19 cellular contexts compared by ENCODE assay signal in genomic region chr3:161275919-161276318, GRCh38. TPM values are rescaled to one million over a fixed set of nuclear protein-coding genes. Genes with fewer than 3 reads are reported as not detected.
DNase-seq lines count a peak whose midpoint lies in the region; ATAC-seq, FAIRE-seq and TF ChIP-seq lines count a peak whose summit lies in the region.
"Had no signal": no experiment of that assay in that cellular context is flagged by ENCODE, and none has a peak within 500 bp of the region (broad histone marks: within the 10 kb centered on the region; RNA-seq: fewer than 3 reads in every experiment).

No MANE protein-coding gene starts in this region.

- no peaks in the 10 kb centered on the region for H3K27me3 ChIP-seq in bronchial epithelial cell (ENCODE audit: control insufficient read depth, insufficient read depth, low read length)
- H3K27me3 ChIP-seq: thyroid gland had no signal

- FAIRE-seq in bronchial epithelial cell (lab: Jason Lieb, UNC) = no peak
- FAIRE-seq: D721Med had no signal

- no peak for ATAC-seq in HG03439 (IDR thresholded peaks at IDR 0.05; ENCODE audit: unreplicated experiment)
- ATAC-seq in HG02938 (IDR thresholded peaks at IDR 0.05; ENCODE audit: unreplicated experiment) = no peak
- ATAC-seq: activated T-cell treated with anti-CD3 and anti-CD28 coated beads, Interleukin-2, amount 50 U/mL, for 72 hours; stimulated activated memory B cell treated with anti-CD40 and anti-IgM and Interleukin-4, amounts not matched to agents 10 μg/mL and 1 μg/mL and 100 μg/mL, for 72 hours; T-cell had no signal

- DNase-seq in NCI-H1417 (lab: John Stamatoyannopoulos, UW) = peak; percentile 78 to 94 (median 85)
- peak; percentile 86 for DNase-seq in NCI-H2196 (lab: John Stamatoyannopoulos, UW; ENCODE audit: unreplicated experiment)
- DNase-seq in bronchial epithelial cell (ENCODE audit: low read depth) = peak; percentile 64
- no peak for DNase-seq in type B pancreatic cell (ENCODE audit: extremely low spot score, unreplicated experiment)
- no peak for DNase-seq in SIG-M5 (lab: John Stamatoyannopoulos, UW)
- DNase-seq: activated CD4-positive, alpha-beta memory T cell treated with anti-CD3 and anti-CD28 coated beads, Interleukin-2, amount 10 ng/mL, durations not matched to agents 7 days and 5 days; activated naive CD8-positive, alpha-beta T cell treated with anti-CD3 and anti-CD28 coated beads for 36 hours; activated T-cell treated with anti-CD3 and anti-CD28 coated beads, Interleukin-2, amount 50 U/mL, for 72 hours; NCI-H1092 treated with DMSO at 0.1 percent for 48 hours; NK-92 treated with Interleukin-12 subunit alpha and Interleukin-12 subunit beta, amount 100 ng/mL, for 24 hours; RPMI8226; T-cell; thyroid gland had no signal

- H3K36me3 ChIP-seq in bronchial epithelial cell (ENCODE audit: control insufficient read depth, insufficient read depth, low read length) = no peaks in the 10 kb centered on the region
- H3K36me3 ChIP-seq: thyroid gland had no signal

- no peak for TF ChIP-seq CTCF in bronchial epithelial cell (IDR thresholded peaks at IDR 0.05; ENCODE audit: insufficient read depth, low read length, severe bottlenecking)
- no peak for TF ChIP-seq CTCF in type B pancreatic cell (conservative IDR thresholded peaks at IDR 0.05)

- peak overlapping the region; percentile 90 for H3K27ac Mint-ChIP-seq in type B pancreatic cell
- H3K27ac Mint-ChIP-seq: activated CD4-positive, alpha-beta memory T cell treated with anti-CD3 and anti-CD28 coated beads, Interleukin-2, amount 10 ng/mL, durations not matched to agents 7 days and 5 days; activated naive CD8-positive, alpha-beta T cell treated with anti-CD3 and anti-CD28 coated beads for 36 hours; activated T-cell treated with anti-CD3 and anti-CD28 coated beads, Interleukin-2, amount 50 U/mL, for 72 hours; B cell; stimulated activated memory B cell treated with anti-CD40 and anti-IgM and Interleukin-4, amounts not matched to agents 10 μg/mL and 1 μg/mL and 100 μg/mL, for 72 hours; T-cell had no signal

- no peaks in the 10 kb centered on the region for H3K27me3 Mint-ChIP-seq in type B pancreatic cell
- H3K27me3 Mint-ChIP-seq: activated CD4-positive, alpha-beta memory T cell treated with anti-CD3 and anti-CD28 coated beads, Interleukin-2, amount 10 ng/mL, durations not matched to agents 7 days and 5 days; activated naive CD8-positive, alpha-beta T cell treated with anti-CD3 and anti-CD28 coated beads for 36 hours; B cell; stimulated activated memory B cell treated with anti-CD40 and anti-IgM and Interleukin-4, amounts not matched to agents 10 μg/mL and 1 μg/mL and 100 μg/mL, for 72 hours; T-cell had no signal

- H3K4me3 ChIP-seq in bronchial epithelial cell (ENCODE audit: low read depth, low read length) = no peak overlapping the region
- H3K4me3 ChIP-seq: thyroid gland had no signal

- peak overlapping the region; percentile 15 for H3K4me3 Mint-ChIP-seq in type B pancreatic cell
- H3K4me3 Mint-ChIP-seq: activated CD4-positive, alpha-beta memory T cell treated with anti-CD3 and anti-CD28 coated beads, Interleukin-2, amount 10 ng/mL, durations not matched to agents 7 days and 5 days; activated naive CD8-positive, alpha-beta T cell treated with anti-CD3 and anti-CD28 coated beads for 36 hours; activated T-cell treated with anti-CD3 and anti-CD28 coated beads, Interleukin-2, amount 50 U/mL, for 72 hours; B cell; neural crest cell; stimulated activated memory B cell treated with anti-CD40 and anti-IgM and Interleukin-4, amounts not matched to agents 10 μg/mL and 1 μg/mL and 100 μg/mL, for 72 hours; T-cell had no signal

- H3K4me1 Mint-ChIP-seq in type B pancreatic cell (ENCODE audit: unreplicated experiment) = peaks cover 5% of the 10 kb centered on the region
- H3K4me1 Mint-ChIP-seq: activated CD4-positive, alpha-beta memory T cell treated with anti-CD3 and anti-CD28 coated beads, Interleukin-2, amount 10 ng/mL, durations not matched to agents 7 days and 5 days; activated naive CD8-positive, alpha-beta T cell treated with anti-CD3 and anti-CD28 coated beads for 36 hours; B cell; neural crest cell; stimulated activated memory B cell treated with anti-CD40 and anti-IgM and Interleukin-4, amounts not matched to agents 10 μg/mL and 1 μg/mL and 100 μg/mL, for 72 hours had no signal

- H3K9me3 Mint-ChIP-seq in type B pancreatic cell = peaks cover 29% of the 10 kb centered on the region

- peaks cover 12% of the 10 kb centered on the region for H3K36me3 Mint-ChIP-seq in type B pancreatic cell

RNA-seq across cellular contexts. Expression of gene NMD3, which starts 54.8 kb away (rescaled TPM):
- total RNA-seq in bronchial epithelial cell (65.2 and 153 TPM in 2 replicates), type B pancreatic cell (ENCODE audit: low replicate concordance) (53.9 and 64.0 TPM in 2 replicates)

Comparison
In these comparisons a context has a peak if more than half of its experiments do, and no peak if none do; other contexts are left out.
1. DNase-seq: peak in NCI-H1417 (3 of 3), NCI-H2196 (single experiment) and bronchial epithelial cell (single experiment); none in type B pancreatic cell (single experiment) and SIG-M5 (single experiment).